Comparison of ENCODE assay signal across 7 cellular contexts in genomic region chr4:140242357-140243284, GRCh38.
DNase-seq lines count a peak whose midpoint lies in the region; ATAC-seq, FAIRE-seq and TF ChIP-seq lines count a peak whose summit lies in the region.

No MANE protein-coding gene starts in this region.

- peak; percentile 10 for DNase-seq in GM19239 (ENCODE audit: insufficient read length, low spot score)
- DNase-seq in PC-3, result peak; percentile 32
- peak; percentile 56 for DNase-seq in lower lobe of right lung
- no peak for DNase-seq in NCI-H526 (lab: John Stamatoyannopoulos, UW)
- no peak for DNase-seq in stimulated activated CD4-positive, alpha-beta T cell treated with anti-CD3 and anti-CD28 coated beads, Interleukin-1b, Interleukin-23, amount 100 ng/mL, for 48 hours
- no peak for DNase-seq in NCI-H1105 treated with DMSO at 0.1 percent for 48 hours (lab: John Stamatoyannopoulos, UW)

- peak; percentile 21 for FAIRE-seq in GM19239 (lab: Jason Lieb, UNC)

- no peak for TF ChIP-seq CTCF in PC-3 (conservative IDR thresholded peaks at IDR 0.05; ENCODE audit: low read depth, low read length)
- TF ChIP-seq CTCF in lower lobe of right lung (IDR thresholded peaks at IDR 0.05), result no peak

- peak; percentile 58 for ATAC-seq in HG02798 (IDR thresholded peaks at IDR 0.05; ENCODE audit: poor library complexity, unreplicated experiment)
- ATAC-seq in PC-3, result peak; percentile 70
- ATAC-seq in lower lobe of right lung, result no peak

- H4K20me1 ChIP-seq in PC-3 (ENCODE audit: low read length), result no peaks in the 10 kb centered on the region

- H3K4me3 ChIP-seq in PC-3 (ENCODE audit: low read length) (peak overlapping the region; percentile 21; the same call in 1 of the 2 replicates), lower lobe of right lung (no peak overlapping the region)

- CTCF ChIA-PET in PC-3 (lab: Charles Lee), result interaction anchor here (0.5 to 0.6 kb wide), 2 partner anchors 205 to 341 kb away, joined by 3 read pairs; no protein-coding TSS in a partner anchor

- H3K27me3 ChIP-seq in PC-3 (ENCODE audit: low read length), result no peaks in the 10 kb centered on the region
- no peaks in the 10 kb centered on the region for H3K27me3 ChIP-seq in lower lobe of right lung (ENCODE audit: low read depth)

- H3K9ac ChIP-seq in PC-3 (ENCODE audit: low read length), result no peak overlapping the region

- H3K9me2 ChIP-seq in PC-3 (replicated peaks; ENCODE audit: low read length), result no peaks in the 10 kb centered on the region

- no peaks in the 10 kb centered on the region for H3K79me2 ChIP-seq in PC-3 (ENCODE audit: low read length)

- H3K9me3 ChIP-seq in PC-3 (ENCODE audit: low read length), result no peaks in the 10 kb centered on the region
- H3K9me3 ChIP-seq in lower lobe of right lung, result no peaks in the 10 kb centered on the region

- POLR2A ChIA-PET in PC-3 (lab: Charles Lee; ENCODE audit: unreplicated experiment), result interaction anchor here (0.6 to 0.7 kb wide), 2 partner anchors 191 to 435 kb away, joined by 3 read pairs; no protein-coding TSS in a partner anchor

- no peaks in the 10 kb centered on the region for H3F3A ChIP-seq in PC-3 (ENCODE audit: low read length, unreplicated experiment)

- no peaks in the 10 kb centered on the region for H3K36me3 ChIP-seq in PC-3 (ENCODE audit: low read depth, low read length)
- H3K36me3 ChIP-seq in lower lobe of right lung, result no peaks in the 10 kb centered on the region

- H3K4me1 ChIP-seq in PC-3 (ENCODE audit: insufficient read depth, low read length) (peaks cover 20% of the 10 kb centered on the region), lower lobe of right lung (peaks cover 30% of the 10 kb centered on the region)

- intact Hi-C loops in PC-3 (cut with micrococcal nuclease) (loop anchor here (2.0 to 5.0 kb wide), 3 partner anchors 60 to 144 kb away; no protein-coding TSS in a partner anchor), lower lobe of right lung (cut with DNase I) (loop anchor here (10.0 kb wide), 1 partner anchor 88 kb away; the partner anchor contains the start of gene MAML3)

- H3K27ac ChIP-seq in PC-3 (ENCODE audit: low read length) (peak overlapping the region; percentile 33), lower lobe of right lung (peak overlapping the region; percentile 71)

- peak overlapping the region; percentile 57 for H3K4me2 ChIP-seq in PC-3 (ENCODE audit: low read length)

- no TSS peak for BruUV-seq in PC-3 (replicated peaks; lab: Mats Ljungman, UMichigan)

- H2AFZ ChIP-seq in PC-3 (ENCODE audit: low read length), result peak overlapping the region; percentile 71

Comparison
In these comparisons a context has a peak if more than half of its experiments do, and no peak if none do; other contexts are left out.
1. DNase-seq: peak in GM19239 (single experiment), PC-3 (single experiment) and lower lobe of right lung (single experiment); none in NCI-H526 (0 of 2), stimulated activated CD4-positive, alpha-beta T cell treated with anti-CD3 and anti-CD28 coated beads, Interleukin-1b, Interleukin-23, amount 100 ng/mL, for 48 hours (single experiment) and NCI-H1105 treated with DMSO at 0.1 percent for 48 hours (single experiment).
2. ATAC-seq: peak in HG02798 (single experiment) and PC-3 (single experiment); none in lower lobe of right lung (0 of 2).